In the genomic region with DNA sequence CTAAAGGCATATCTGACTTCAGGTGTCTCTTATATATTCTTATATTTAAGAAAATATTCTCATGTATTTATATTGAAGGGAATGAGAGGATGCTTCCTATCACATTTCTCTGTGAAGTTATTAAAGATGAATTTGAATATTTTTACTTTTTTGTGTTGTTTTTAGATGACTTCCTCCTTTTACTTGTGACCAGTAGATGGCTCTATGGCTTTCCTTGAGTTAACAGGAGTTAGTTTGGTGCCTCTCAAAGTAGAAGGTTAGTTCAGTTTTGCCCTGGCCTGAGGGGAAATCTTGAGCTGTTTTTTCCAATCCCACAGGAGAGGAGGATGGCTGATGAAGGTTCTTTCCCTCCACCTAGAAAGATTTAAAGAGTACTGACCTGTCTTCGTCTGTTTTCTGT, we compare ENCODE assay signal across 10 cellular contexts.
A peak's percentile ranks its signal among the peaks of the same experiment; 100 is the strongest.
DNase-seq lines count a peak whose midpoint lies in the region; ATAC-seq and TF ChIP-seq lines count a peak whose summit lies in the region.
"Had no signal": no experiment of that assay in that cellular context is flagged by ENCODE, and none has a peak within 500 bp of the region (broad histone marks: within the 10 kb centered on the region; RNA-seq: fewer than 3 reads in every experiment).

No MANE protein-coding gene starts in this region.

- TF ChIP-seq EP300 in SK-N-SH (IDR thresholded peaks at IDR 0.05; ENCODE audit: borderline replicate concordance in 1 of 2, low read depth in 1 of 2, low read length in 1 of 2) (no peak), transverse colon (IDR thresholded peaks at IDR 0.05; ENCODE audit: low read depth) (no peak)

- CTCF ChIA-PET in SK-N-SH (lab: Yijun Ruan, JAX), result interaction anchor here (0.7 to 10.0 kb wide), 22 partner anchors 10 to 856 kb away, joined by 3 to 170 read pairs (median 4); no protein-coding TSS in a partner anchor

- H3K9ac ChIP-seq in SK-N-SH, result no peak overlapping the region
- H3K9ac ChIP-seq in endodermal cell (ENCODE audit: extremely low read depth, low read length, poor library complexity, severe bottlenecking), result no peak overlapping the region

- H3K27me3 ChIP-seq in SK-N-SH (ENCODE audit: insufficient read depth) (no peaks in the 10 kb centered on the region), endodermal cell (ENCODE audit: control insufficient read depth, insufficient read depth, low read length, poor library complexity, severe bottlenecking) (peaks cover 89% of the 10 kb centered on the region), transverse colon (peaks cover 4% of the 10 kb centered on the region)

- 33% methylated on average over 1 of the region's 1 CpG for whole genome bisulfite sequencing in SK-N-SH (ENCODE audit: low lambda C conversion rate)
- WGBS in endodermal cell (ENCODE audit: insufficient coverage in 1 of 2, insufficient read length in 1 of 2), 2 experiments, result 92% methylated on average over 1 of the region's 1 CpG; no CpG with 5 or more reads in 1 of the 2 experiments
- WGBS in transverse colon (ENCODE audit: low coverage in 1 of 2), 2 donors, result 80% methylated on average over 1 of the region's 1 CpG; no CpG with 5 or more reads in 1 of the 2 donors

- H3K27ac Mint-ChIP-seq in endodermal cell, result no peak overlapping the region
- no peak overlapping the region for H3K27ac Mint-ChIP-seq in activated naive CD8-positive, alpha-beta T cell treated with anti-CD3 and anti-CD28 coated beads for 36 hours
- H3K27ac Mint-ChIP-seq in naive thymus-derived CD8-positive, alpha-beta T cell, result no peak overlapping the region
- H3K27ac Mint-ChIP-seq: activated naive CD8-positive, alpha-beta T cell treated with anti-CD3 and anti-CD28 coated beads, Interleukin-2, amount 10 ng/mL, durations not matched to agents 7 days and 5 days; memory B cell had no signal

- peaks cover 10% of the 10 kb centered on the region for H3K4me1 Mint-ChIP-seq in endodermal cell
- no peaks in the 10 kb centered on the region for H3K4me1 Mint-ChIP-seq in activated naive CD8-positive, alpha-beta T cell treated with anti-CD3 and anti-CD28 coated beads for 36 hours
- H3K4me1 Mint-ChIP-seq in naive thymus-derived CD8-positive, alpha-beta T cell, result peaks cover 1 to 4% (median 3%) of the 10 kb centered on the region in 4 donors
- H3K4me1 Mint-ChIP-seq: memory B cell had no signal

- no peaks in the 10 kb centered on the region for H3K9me2 ChIP-seq in SK-N-SH

- POLR2A ChIA-PET in SK-N-SH (lab: Yijun Ruan, JAX), result no interaction called here
- POLR2A ChIA-PET in naive thymus-derived CD8-positive, alpha-beta T cell (lab: Charles Lee), result no interaction called here

- H3K9me3 Mint-ChIP-seq in endodermal cell, result no peaks in the 10 kb centered on the region
- no peaks in the 10 kb centered on the region for H3K9me3 Mint-ChIP-seq in activated naive CD8-positive, alpha-beta T cell treated with anti-CD3 and anti-CD28 coated beads for 36 hours
- no peaks in the 10 kb centered on the region for H3K9me3 Mint-ChIP-seq in naive thymus-derived CD8-positive, alpha-beta T cell
- H3K9me3 Mint-ChIP-seq: activated naive CD8-positive, alpha-beta T cell treated with anti-CD3 and anti-CD28 coated beads, Interleukin-2, amount 10 ng/mL, durations not matched to agents 7 days and 5 days; memory B cell had no signal

- DNase-seq in SK-N-SH, result no peak
- DNase-seq in NCI-H69 (lab: John Stamatoyannopoulos, UW), result peak; percentile 72
- DNase-seq in endodermal cell, result no peak
- DNase-seq in transverse colon, result no peak
- DNase-seq in activated naive CD8-positive, alpha-beta T cell treated with anti-CD3 and anti-CD28 coated beads for 36 hours, result no peak
- no peak for DNase-seq in activated gamma-delta T cell treated with Interleukin-2 at 50 U/mL for 16 hours
- no peak for DNase-seq in naive thymus-derived CD8-positive, alpha-beta T cell
- DNase-seq: activated naive CD8-positive, alpha-beta T cell treated with anti-CD3 and anti-CD28 coated beads, Interleukin-2, amount 10 ng/mL, durations not matched to agents 7 days and 5 days had no signal

- H2AFZ ChIP-seq in SK-N-SH (ENCODE audit: low read depth), result no peak overlapping the region

- no peak overlapping the region for H3K4me2 ChIP-seq in SK-N-SH

- in situ Hi-C loops in transverse colon (cut with MboI; ENCODE audit: low pct_ligation_motif_present in 1 of 4, low pct_unique_long_range_greater_than_20kb in 1 of 4, low sequenced_read_pairs in 3 of 4), result no loop called here

- H3K36me3 Mint-ChIP-seq in endodermal cell (ENCODE audit: low read depth), result no peaks in the 10 kb centered on the region
- H3K36me3 Mint-ChIP-seq in activated naive CD8-positive, alpha-beta T cell treated with anti-CD3 and anti-CD28 coated beads for 36 hours, result no peaks in the 10 kb centered on the region
- peaks cover 0 to 3% (median 0%) of the 10 kb centered on the region in 3 donors for H3K36me3 Mint-ChIP-seq in naive thymus-derived CD8-positive, alpha-beta T cell
- H3K36me3 Mint-ChIP-seq: activated naive CD8-positive, alpha-beta T cell treated with anti-CD3 and anti-CD28 coated beads, Interleukin-2, amount 10 ng/mL, durations not matched to agents 7 days and 5 days; memory B cell had no signal

- no peaks in the 10 kb centered on the region for H4K20me1 ChIP-seq in SK-N-SH (ENCODE audit: insufficient read depth)

- intact Hi-C loops in transverse colon (cut with DNase I; ENCODE audit: low total_unique reads), result loop anchor here (5.0 kb wide), 1 partner anchor 67 kb away; no protein-coding TSS in a partner anchor

- TF ChIP-seq CTCF in SK-N-SH (IDR thresholded peaks at IDR 0.05) (peak; percentile 29), endodermal cell (conservative IDR thresholded peaks at IDR 0.05) (peak; percentile 73), transverse colon (IDR thresholded peaks at IDR 0.05) (peak in 3 of 5 experiments; percentile 19 to 24 (median 21))

- no peaks in the 10 kb centered on the region for H3F3A ChIP-seq in SK-N-SH (replicated peaks; ENCODE audit: insufficient read depth)

- ATAC-seq in SK-N-SH treated with all-trans-retinoic acid at 6 μM for 48 hours, result no peak
- ATAC-seq in naive thymus-derived CD8-positive, alpha-beta T cell, result no peak

- H3K27ac ChIP-seq in SK-N-SH (ENCODE audit: low read depth in 2 of 2, low read length in 1 of 2) (no peak overlapping the region), endodermal cell (ENCODE audit: low read depth, low read length) (no peak overlapping the region), transverse colon (peak overlapping the region in 2 of 4 donors; percentile 47 to 48)

- H3K4me1 ChIP-seq in SK-N-SH (ENCODE audit: control insufficient read depth in 1 of 2, insufficient read depth in 2 of 2, low read depth in 1 of 2, low read length in 1 of 2) (peaks cover 0 to 3% of the 10 kb centered on the region in 2 experiments; a peak in 2 of 4 replicates), endodermal cell (ENCODE audit: control insufficient read depth, insufficient read depth, low read length) (no peaks in the 10 kb centered on the region), transverse colon (peaks cover under 1 to 10% (median 6%) of the 10 kb centered on the region in 4 donors)

- H3K4me3 Mint-ChIP-seq in endodermal cell, result no peak overlapping the region
- no peak overlapping the region for H3K4me3 Mint-ChIP-seq in activated naive CD8-positive, alpha-beta T cell treated with anti-CD3 and anti-CD28 coated beads for 36 hours
- no peak overlapping the region for H3K4me3 Mint-ChIP-seq in naive thymus-derived CD8-positive, alpha-beta T cell
- H3K4me3 Mint-ChIP-seq: activated naive CD8-positive, alpha-beta T cell treated with anti-CD3 and anti-CD28 coated beads, Interleukin-2, amount 10 ng/mL, durations not matched to agents 7 days and 5 days; memory B cell had no signal

- peaks cover 62% of the 10 kb centered on the region for H3K27me3 Mint-ChIP-seq in endodermal cell (ENCODE audit: insufficient read depth)
- H3K27me3 Mint-ChIP-seq in activated naive CD8-positive, alpha-beta T cell treated with anti-CD3 and anti-CD28 coated beads for 36 hours, result peaks cover 13% of the 10 kb centered on the region
- peaks cover 14 to 39% (median 20%) of the 10 kb centered on the region in 5 donors for H3K27me3 Mint-ChIP-seq in naive thymus-derived CD8-positive, alpha-beta T cell

- H3K36me3 ChIP-seq in SK-N-SH (replicated peaks in 1 of 2; ENCODE audit: control insufficient read depth in 1 of 2, insufficient read depth in 2 of 2, low read length in 1 of 2) (no peaks in the 10 kb centered on the region), endodermal cell (ENCODE audit: control insufficient read depth, insufficient read depth, low read length) (no peaks in the 10 kb centered on the region), transverse colon (no peaks in the 10 kb centered on the region)

- H3K4me3 ChIP-seq in SK-N-SH (ENCODE audit: low read depth in 2 of 2, low read length in 1 of 2), result no peak overlapping the region; a peak in 1 of 4 replicates
- no peak overlapping the region for H3K4me3 ChIP-seq in endodermal cell (ENCODE audit: low read length)
- H3K4me3 ChIP-seq in transverse colon, result no peak overlapping the region

- TF ChIP-seq RAD21 in SK-N-SH (IDR thresholded peaks at IDR 0.05; ENCODE audit: low read length), result peak; percentile 31; the same call in 1 of the 2 replicates

- no peaks in the 10 kb centered on the region for H3K79me2 ChIP-seq in SK-N-SH (ENCODE audit: insufficient read depth)

- H3K9me3 ChIP-seq in SK-N-SH (no peaks in the 10 kb centered on the region), endodermal cell (ENCODE audit: control insufficient read depth, low read length) (no peaks in the 10 kb centered on the region), transverse colon (no peaks in the 10 kb centered on the region)

- TF ChIP-seq POLR2A in transverse colon (IDR thresholded peaks at IDR 0.05), result no peak

TF ChIP-seq in SK-N-SH, 30 proteins besides CTCF, POLR2A, EP300 and RAD21 (continues in another document):
- TF ChIP-seq JUND (IDR thresholded peaks at IDR 0.05) (no peak), MXI1 (IDR thresholded peaks at IDR 0.05; ENCODE audit: low read depth, low read length) (no peak), USF1 (IDR thresholded peaks at IDR 0.05; ENCODE audit: borderline replicate concordance, low read depth) (no peak)

TF ChIP-seq in SK-N-SH treated with all-trans-retinoic acid at 6 μM for 48 hours, 23 proteins besides CTCF, POLR2A, EP300 and RAD21:
- TF ChIP-seq RARB (CRISPR knock-in tag; IDR thresholded peaks at IDR 0.05), result no peak
- TF ChIP-seq OSR1 (CRISPR knock-in tag; IDR thresholded peaks at IDR 0.05), result no peak
- no peak for TF ChIP-seq GLIS3 (CRISPR knock-in tag; IDR thresholded peaks at IDR 0.05)
- no peak for TF ChIP-seq BACH2 (CRISPR knock-in tag; IDR thresholded peaks at IDR 0.05; ENCODE audit: borderline replicate concordance)
- no peak for TF ChIP-seq SNAI2 (CRISPR knock-in tag; IDR thresholded peaks at IDR 0.05)

Comparison
In these comparisons a context has a peak if more than half of its experiments do, and no peak if none do; other contexts are left out.
1. CTCF ChIP-seq: peak in every context shown above with its lines; median percentile 73 in endodermal cell; 29 in SK-N-SH; 21 in transverse colon.